8 cellular contexts compared by ENCODE assay signal in the genomic region with DNA sequence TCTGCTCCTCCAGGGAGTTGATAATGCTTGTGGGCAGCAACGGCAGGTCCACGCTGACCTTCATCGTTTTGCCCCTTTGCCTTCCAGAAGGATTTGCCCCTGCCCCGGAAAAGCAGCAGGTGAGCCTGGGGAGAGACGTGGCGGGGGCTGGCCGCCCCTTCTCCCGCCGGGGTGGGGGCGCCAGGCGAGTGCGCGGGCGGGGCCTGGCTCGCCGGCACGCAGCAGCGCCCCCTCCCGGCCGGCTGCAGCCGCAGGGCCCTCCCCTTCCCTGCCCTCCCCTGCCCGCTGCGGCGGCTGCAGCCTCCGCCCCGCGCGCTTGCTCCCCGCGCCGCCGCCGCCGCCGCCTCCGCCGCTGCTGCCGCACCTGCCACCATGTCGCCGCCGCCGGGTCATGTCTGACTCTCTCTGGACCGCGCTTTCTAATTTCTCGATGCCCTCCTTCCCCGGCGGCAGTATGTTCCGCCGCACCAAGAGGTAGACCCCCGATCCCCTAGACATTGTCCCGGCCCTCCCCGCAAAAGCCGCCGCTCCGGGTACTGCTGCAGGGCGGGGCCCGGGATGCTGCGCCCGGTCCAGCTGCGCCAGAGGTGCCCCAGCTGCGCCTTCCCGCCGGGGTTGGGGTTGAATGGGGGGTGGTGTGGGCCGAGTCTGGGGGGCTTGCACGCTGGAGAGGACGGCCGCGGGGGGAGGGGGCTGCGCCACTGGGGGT. TPM values are rescaled to one million over a fixed set of nuclear protein-coding genes. Genes with fewer than 3 reads are reported as not detected.
DNase-seq lines count a peak whose midpoint lies in the region; ATAC-seq and TF ChIP-seq lines count a peak whose summit lies in the region.

A gene (plus strand): TSS at position 334 of the 709 bp plus-strand sequence. CDS start 58 bp downstream, at position 392.

- H3K4me3 ChIP-seq in HUES6 (ENCODE audit: low read depth, low read length) = peak within 1 kb of the TSS; percentile 70
- H3K4me3 ChIP-seq in RWPE2 (ENCODE audit: severe bottlenecking) = peak within 1 kb of the TSS; percentile 26
- peak within 1 kb of the TSS; percentile 34 to 49 for H3K4me3 ChIP-seq in ascending aorta
- H3K4me3 ChIP-seq in iPS-11a (ENCODE audit: low read depth, low read length) = peak within 1 kb of the TSS; percentile 56

- DNase-seq in COLO668 (lab: John Stamatoyannopoulos, UW; ENCODE audit: unreplicated experiment) (peak; percentile 87), RWPE2 (ENCODE audit: low spot score) (no peak), ascending aorta (ENCODE audit: low spot score in 2 of 2) (no peak), NK-92 (lab: John Stamatoyannopoulos, UW; ENCODE audit: unreplicated experiment) (no peak)
- DNase-seq in stimulated activated CD4-positive, alpha-beta T cell treated with anti-CD3 and anti-CD28 coated beads, Interleukin-12 subunit alpha, Interleukin-12 subunit beta, amount 100 ng/mL, for 4 hours = peak; percentile 42

- H3K4me1 ChIP-seq in HUES6 (ENCODE audit: control insufficient read depth, insufficient read depth, low read length) (peaks cover 19% of the 10 kb centered on the region), RWPE2 (ENCODE audit: insufficient read depth, poor library complexity, severe bottlenecking) (peaks cover under 1% of the 10 kb centered on the region), ascending aorta (peaks cover 6 to 9% of the 10 kb centered on the region in 2 donors)

- TF ChIP-seq CTCF in RWPE2 (IDR thresholded peaks at IDR 0.05; ENCODE audit: poor library complexity, severe bottlenecking) (peak; percentile 74), ascending aorta (IDR thresholded peaks at IDR 0.05) (peak in 1 of 3 experiments; percentile 34)

- no peak within 1 kb of the TSS for H3K9ac ChIP-seq in HUES6 (ENCODE audit: low read length)

- H3K27ac ChIP-seq in HUES6 (ENCODE audit: low read depth, low read length) = no peak within 1 kb of the TSS
- no peak within 1 kb of the TSS for H3K27ac ChIP-seq in RWPE2 (ENCODE audit: poor library complexity, severe bottlenecking)
- no peak within 1 kb of the TSS for H3K27ac ChIP-seq in ascending aorta

- no peaks in the 10 kb centered on the region; the same call in 1 of the 2 replicates for H3K36me3 ChIP-seq in HUES6 (ENCODE audit: control insufficient read depth, insufficient read depth, low read length)
- no peaks in the 10 kb centered on the region for H3K36me3 ChIP-seq in RWPE2 (ENCODE audit: low read depth)
- H3K36me3 ChIP-seq in ascending aorta = no peaks in the 10 kb centered on the region

- ATAC-seq in RWPE2 (ENCODE audit: low read depth) = peak; percentile 28; the same call in 1 of the 3 replicates
- no peak for ATAC-seq in GM19324 (IDR thresholded peaks at IDR 0.05; ENCODE audit: low FRiP score, unreplicated experiment)

- intact Hi-C loops in ascending aorta (cut with DNase I) = no loop called here

- H3K27me3 ChIP-seq in HUES6 (ENCODE audit: control insufficient read depth, insufficient read depth, low read length) (peaks cover 54% of the 10 kb centered on the region), RWPE2 (ENCODE audit: insufficient read depth, poor library complexity, severe bottlenecking) (peaks cover 65% of the 10 kb centered on the region), ascending aorta (peaks cover 55% of the 10 kb centered on the region)

- H3K9me3 ChIP-seq in HUES6 (ENCODE audit: control insufficient read depth, insufficient read depth, low read depth, low read length) (no peaks in the 10 kb centered on the region), RWPE2 (ENCODE audit: severe bottlenecking) (no peaks in the 10 kb centered on the region), ascending aorta (no peaks in the 10 kb centered on the region)

RNA-seq across cellular contexts. Expression of the gene that starts here (rescaled TPM):
- total RNA-seq in ascending aorta = 2.0 TPM

Comparison
In these comparisons a context has a peak if more than half of its experiments do, and no peak if none do; other contexts are left out.
1. DNase-seq: peak in COLO668 (single experiment) and stimulated activated CD4-positive, alpha-beta T cell treated with anti-CD3 and anti-CD28 coated beads, Interleukin-12 subunit alpha, Interleukin-12 subunit beta, amount 100 ng/mL, for 4 hours (single experiment); none in RWPE2 (single experiment), ascending aorta (0 of 2) and NK-92 (single experiment).
2. Peak in every context shown above with its lines, with median percentiles within 50 percentile points of each other: H3K4me3 ChIP-seq.